Comparison of ENCODE assay signal across 1 cellular context in the genomic region with DNA sequence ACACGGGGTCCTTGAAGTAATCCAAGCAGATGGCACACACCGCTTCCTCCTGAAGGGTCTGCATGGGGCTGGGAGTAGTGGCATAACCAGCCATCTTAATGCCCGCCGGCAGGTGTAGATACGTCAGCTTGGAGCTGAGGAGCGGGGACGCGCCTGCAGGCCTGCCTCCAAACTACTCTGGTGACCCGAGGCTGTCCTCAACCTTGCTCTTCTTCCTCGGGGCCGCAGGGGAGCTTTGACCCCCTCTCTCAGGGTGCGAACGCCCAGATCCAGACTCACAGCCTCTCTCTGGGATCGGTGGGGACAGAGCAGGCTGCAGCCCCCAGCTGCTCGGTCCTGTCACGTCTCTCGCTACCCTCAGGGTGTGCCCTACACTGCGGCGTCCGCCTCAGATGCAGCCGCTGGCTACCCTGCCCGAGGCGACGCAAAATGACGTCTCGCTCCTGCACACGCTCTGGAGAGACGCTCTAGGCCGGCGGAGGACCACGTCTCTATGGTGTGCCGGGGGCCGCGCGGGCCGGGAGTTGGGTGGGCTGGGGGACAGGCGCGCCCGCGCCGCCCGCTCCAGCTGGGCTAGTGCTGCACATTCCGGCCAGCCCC.
TF ChIP-seq lines count a peak whose summit lies in the region.

A gene (minus strand): TSS at position 424 of the 600 bp plus-strand sequence. CDS start 330 bp downstream, at position 94.

TF ChIP-seq in HepG2, 621 proteins besides CTCF, POLR2A, EP300 and RAD21 (continued from another document):
- TF ChIP-seq, protein P1, sequence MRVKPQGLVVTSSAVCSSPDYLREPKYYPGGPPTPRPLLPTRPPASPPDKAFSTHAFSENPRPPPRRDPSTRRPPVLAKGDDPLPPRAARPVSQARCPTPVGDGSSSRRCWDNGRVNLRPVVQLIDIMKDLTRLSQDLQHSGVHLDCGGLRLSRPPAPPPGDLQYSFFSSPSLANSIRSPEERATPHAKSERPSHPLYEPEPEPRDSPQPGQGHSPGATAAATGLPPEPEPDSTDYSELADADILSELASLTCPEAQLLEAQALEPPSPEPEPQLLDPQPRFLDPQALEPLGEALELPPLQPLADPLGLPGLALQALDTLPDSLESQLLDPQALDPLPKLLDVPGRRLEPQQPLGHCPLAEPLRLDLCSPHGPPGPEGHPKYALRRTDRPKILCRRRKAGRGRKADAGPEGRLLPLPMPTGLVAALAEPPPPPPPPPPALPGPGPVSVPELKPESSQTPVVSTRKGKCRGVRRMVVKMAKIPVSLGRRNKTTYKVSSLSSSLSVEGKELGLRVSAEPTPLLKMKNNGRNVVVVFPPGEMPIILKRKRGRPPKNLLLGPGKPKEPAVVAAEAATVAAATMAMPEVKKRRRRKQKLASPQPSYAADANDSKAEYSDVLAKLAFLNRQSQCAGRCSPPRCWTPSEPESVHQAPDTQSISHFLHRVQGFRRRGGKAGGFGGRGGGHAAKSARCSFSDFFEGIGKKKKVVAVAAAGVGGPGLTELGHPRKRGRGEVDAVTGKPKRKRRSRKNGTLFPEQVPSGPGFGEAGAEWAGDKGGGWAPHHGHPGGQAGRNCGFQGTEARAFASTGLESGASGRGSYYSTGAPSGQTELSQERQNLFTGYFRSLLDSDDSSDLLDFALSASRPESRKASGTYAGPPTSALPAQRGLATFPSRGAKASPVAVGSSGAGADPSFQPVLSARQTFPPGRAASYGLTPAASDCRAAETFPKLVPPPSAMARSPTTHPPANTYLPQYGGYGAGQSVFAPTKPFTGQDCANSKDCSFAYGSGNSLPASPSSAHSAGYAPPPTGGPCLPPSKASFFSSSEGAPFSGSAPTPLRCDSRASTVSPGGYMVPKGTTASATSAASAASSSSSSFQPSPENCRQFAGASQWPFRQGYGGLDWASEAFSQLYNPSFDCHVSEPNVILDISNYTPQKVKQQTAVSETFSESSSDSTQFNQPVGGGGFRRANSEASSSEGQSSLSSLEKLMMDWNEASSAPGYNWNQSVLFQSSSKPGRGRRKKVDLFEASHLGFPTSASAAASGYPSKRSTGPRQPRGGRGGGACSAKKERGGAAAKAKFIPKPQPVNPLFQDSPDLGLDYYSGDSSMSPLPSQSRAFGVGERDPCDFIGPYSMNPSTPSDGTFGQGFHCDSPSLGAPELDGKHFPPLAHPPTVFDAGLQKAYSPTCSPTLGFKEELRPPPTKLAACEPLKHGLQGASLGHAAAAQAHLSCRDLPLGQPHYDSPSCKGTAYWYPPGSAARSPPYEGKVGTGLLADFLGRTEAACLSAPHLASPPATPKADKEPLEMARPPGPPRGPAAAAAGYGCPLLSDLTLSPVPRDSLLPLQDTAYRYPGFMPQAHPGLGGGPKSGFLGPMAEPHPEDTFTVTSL (CRISPR knock-in tag; IDR thresholded peaks at IDR 0.05; ENCODE audit: borderline replicate concordance), result peak; percentile 29; the same call in 1 of the 2 replicates
- TF ChIP-seq NFE2 (CRISPR knock-in tag; IDR thresholded peaks at IDR 0.05) (no peak), SRSF1 (optimal IDR thresholded peaks at IDR 0.05; ENCODE audit: low read depth, low read length) (no peak), ZNF33A (CRISPR knock-in tag; IDR thresholded peaks at IDR 0.05; ENCODE audit: borderline replicate concordance) (peak; percentile 5; the same call in 1 of the 2 replicates), TEAD2 (CRISPR knock-in tag; IDR thresholded peaks at IDR 0.05) (no peak), FOXO1 (CRISPR knock-in tag; IDR thresholded peaks at IDR 0.05) (peak; percentile 58; the same call in 1 of the 2 replicates), FOXA3 (CRISPR knock-in tag; IDR thresholded peaks at IDR 0.05) (peak; percentile 75), ZNF20 (CRISPR knock-in tag; IDR thresholded peaks at IDR 0.05) (no peak; the same call in 1 of the 2 replicates), CBFB (CRISPR knock-in tag; IDR thresholded peaks at IDR 0.05) (peak; percentile 84; the same call in 1 of the 2 replicates), MTF1 (CRISPR knock-in tag; IDR thresholded peaks at IDR 0.05) (peak; percentile 86; the same call in 1 of the 2 replicates), TEAD3 (CRISPR knock-in tag; optimal IDR thresholded peaks at IDR 0.05; ENCODE audit: borderline replicate concordance) (peak; percentile 79), ZNF451 (CRISPR knock-in tag; IDR thresholded peaks at IDR 0.05) (peak; percentile 73; the same call in 1 of the 2 replicates), CCDC6 (CRISPR knock-in tag; IDR thresholded peaks at IDR 0.05) (0 out of 2 replicates have a peak, but pooled peaks have one; percentile 25), KAT2B (IDR thresholded peaks at IDR 0.05; ENCODE audit: borderline replicate concordance, low read depth, low read length) (no peak), HDAC2 (CRISPR knock-in tag; IDR thresholded peaks at IDR 0.05) (peak; percentile 93), ZNF331 (CRISPR knock-in tag; IDR thresholded peaks at IDR 0.05) (peak; percentile 86), KLF6 (CRISPR knock-in tag; IDR thresholded peaks at IDR 0.05) (no peak; the same call in 1 of the 2 replicates), ZNF264 (CRISPR knock-in tag; IDR thresholded peaks at IDR 0.05) (no peak), ZNF431 (CRISPR knock-in tag; IDR thresholded peaks at IDR 0.05; ENCODE audit: borderline replicate concordance, low read depth) (no peak), ZNF547 (CRISPR knock-in tag; IDR thresholded peaks at IDR 0.05) (no peak; the same call in none of the 2 replicates), ZNF776 (CRISPR knock-in tag; IDR thresholded peaks at IDR 0.05) (no peak), BCL6 (CRISPR knock-in tag; IDR thresholded peaks at IDR 0.05) (peak; percentile 59), KDM3A (CRISPR knock-in tag; IDR thresholded peaks at IDR 0.05; ENCODE audit: low read depth) (no peak), KDM5B (CRISPR knock-in tag; IDR thresholded peaks at IDR 0.05; ENCODE audit: borderline replicate concordance) (0 out of 2 replicates have a peak, but pooled peaks have one; percentile 6), BHLHE40 (IDR thresholded peaks at IDR 0.05; ENCODE audit: low read length) (0 out of 2 replicates have a peak, but pooled peaks have one; percentile 33), ZFX (CRISPR knock-in tag; IDR thresholded peaks at IDR 0.05; ENCODE audit: low read depth) (peak; percentile 79; the same call in 1 of the 2 replicates), ZNF792 (CRISPR knock-in tag; IDR thresholded peaks at IDR 0.05) (peak; percentile 70; the same call in 1 of the 2 replicates), MYNN (CRISPR knock-in tag; IDR thresholded peaks at IDR 0.05; ENCODE audit: low read depth) (no peak), AGO2 (optimal IDR thresholded peaks at IDR 0.05; ENCODE audit: low read depth, low read length) (no peak)
- TF ChIP-seq, protein P2, sequence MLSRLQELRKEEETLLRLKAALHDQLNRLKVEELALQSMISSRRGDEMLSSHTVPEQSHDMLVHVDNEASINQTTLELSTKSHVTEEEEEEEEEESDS (CRISPR knock-in tag; IDR thresholded peaks at IDR 0.05; ENCODE audit: borderline replicate concordance), result 0 out of 2 replicates have a peak, but pooled peaks have one; percentile 41
- TF ChIP-seq, protein P3, sequence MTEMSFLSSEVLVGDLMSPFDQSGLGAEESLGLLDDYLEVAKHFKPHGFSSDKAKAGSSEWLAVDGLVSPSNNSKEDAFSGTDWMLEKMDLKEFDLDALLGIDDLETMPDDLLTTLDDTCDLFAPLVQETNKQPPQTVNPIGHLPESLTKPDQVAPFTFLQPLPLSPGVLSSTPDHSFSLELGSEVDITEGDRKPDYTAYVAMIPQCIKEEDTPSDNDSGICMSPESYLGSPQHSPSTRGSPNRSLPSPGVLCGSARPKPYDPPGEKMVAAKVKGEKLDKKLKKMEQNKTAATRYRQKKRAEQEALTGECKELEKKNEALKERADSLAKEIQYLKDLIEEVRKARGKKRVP (CRISPR knock-in tag; IDR thresholded peaks at IDR 0.05), result 0 out of 4 replicates have a peak, but pooled peaks of 1 of the 2 experiments have one; percentile 6
- TF ChIP-seq, protein P4, sequence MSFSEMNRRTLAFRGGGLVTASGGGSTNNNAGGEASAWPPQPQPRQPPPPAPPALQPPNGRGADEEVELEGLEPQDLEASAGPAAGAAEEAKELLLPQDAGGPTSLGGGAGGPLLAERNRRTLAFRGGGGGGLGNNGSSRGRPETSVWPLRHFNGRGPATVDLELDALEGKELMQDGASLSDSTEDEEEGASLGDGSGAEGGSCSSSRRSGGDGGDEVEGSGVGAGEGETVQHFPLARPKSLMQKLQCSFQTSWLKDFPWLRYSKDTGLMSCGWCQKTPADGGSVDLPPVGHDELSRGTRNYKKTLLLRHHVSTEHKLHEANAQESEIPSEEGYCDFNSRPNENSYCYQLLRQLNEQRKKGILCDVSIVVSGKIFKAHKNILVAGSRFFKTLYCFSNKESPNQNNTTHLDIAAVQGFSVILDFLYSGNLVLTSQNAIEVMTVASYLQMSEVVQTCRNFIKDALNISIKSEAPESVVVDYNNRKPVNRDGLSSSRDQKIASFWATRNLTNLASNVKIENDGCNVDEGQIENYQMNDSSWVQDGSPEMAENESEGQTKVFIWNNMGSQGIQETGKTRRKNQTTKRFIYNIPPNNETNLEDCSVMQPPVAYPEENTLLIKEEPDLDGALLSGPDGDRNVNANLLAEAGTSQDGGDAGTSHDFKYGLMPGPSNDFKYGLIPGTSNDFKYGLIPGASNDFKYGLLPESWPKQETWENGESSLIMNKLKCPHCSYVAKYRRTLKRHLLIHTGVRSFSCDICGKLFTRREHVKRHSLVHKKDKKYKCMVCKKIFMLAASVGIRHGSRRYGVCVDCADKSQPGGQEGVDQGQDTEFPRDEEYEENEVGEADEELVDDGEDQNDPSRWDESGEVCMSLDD (CRISPR knock-in tag; IDR thresholded peaks at IDR 0.05; ENCODE audit: borderline replicate concordance), result no peak
- TF ChIP-seq, protein P5, sequence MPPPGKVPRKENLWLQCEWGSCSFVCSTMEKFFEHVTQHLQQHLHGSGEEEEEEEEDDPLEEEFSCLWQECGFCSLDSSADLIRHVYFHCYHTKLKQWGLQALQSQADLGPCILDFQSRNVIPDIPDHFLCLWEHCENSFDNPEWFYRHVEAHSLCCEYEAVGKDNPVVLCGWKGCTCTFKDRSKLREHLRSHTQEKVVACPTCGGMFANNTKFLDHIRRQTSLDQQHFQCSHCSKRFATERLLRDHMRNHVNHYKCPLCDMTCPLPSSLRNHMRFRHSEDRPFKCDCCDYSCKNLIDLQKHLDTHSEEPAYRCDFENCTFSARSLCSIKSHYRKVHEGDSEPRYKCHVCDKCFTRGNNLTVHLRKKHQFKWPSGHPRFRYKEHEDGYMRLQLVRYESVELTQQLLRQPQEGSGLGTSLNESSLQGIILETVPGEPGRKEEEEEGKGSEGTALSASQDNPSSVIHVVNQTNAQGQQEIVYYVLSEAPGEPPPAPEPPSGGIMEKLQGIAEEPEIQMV (CRISPR knock-in tag; IDR thresholded peaks at IDR 0.05; ENCODE audit: low read depth), result peak; percentile 98
- TF ChIP-seq, protein P6, sequence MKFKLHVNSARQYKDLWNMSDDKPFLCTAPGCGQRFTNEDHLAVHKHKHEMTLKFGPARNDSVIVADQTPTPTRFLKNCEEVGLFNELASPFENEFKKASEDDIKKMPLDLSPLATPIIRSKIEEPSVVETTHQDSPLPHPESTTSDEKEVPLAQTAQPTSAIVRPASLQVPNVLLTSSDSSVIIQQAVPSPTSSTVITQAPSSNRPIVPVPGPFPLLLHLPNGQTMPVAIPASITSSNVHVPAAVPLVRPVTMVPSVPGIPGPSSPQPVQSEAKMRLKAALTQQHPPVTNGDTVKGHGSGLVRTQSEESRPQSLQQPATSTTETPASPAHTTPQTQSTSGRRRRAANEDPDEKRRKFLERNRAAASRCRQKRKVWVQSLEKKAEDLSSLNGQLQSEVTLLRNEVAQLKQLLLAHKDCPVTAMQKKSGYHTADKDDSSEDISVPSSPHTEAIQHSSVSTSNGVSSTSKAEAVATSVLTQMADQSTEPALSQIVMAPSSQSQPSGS (CRISPR knock-in tag; IDR thresholded peaks at IDR 0.05), result peak; percentile 74; the same call in 1 of the 2 replicates
- TF ChIP-seq, protein P7, sequence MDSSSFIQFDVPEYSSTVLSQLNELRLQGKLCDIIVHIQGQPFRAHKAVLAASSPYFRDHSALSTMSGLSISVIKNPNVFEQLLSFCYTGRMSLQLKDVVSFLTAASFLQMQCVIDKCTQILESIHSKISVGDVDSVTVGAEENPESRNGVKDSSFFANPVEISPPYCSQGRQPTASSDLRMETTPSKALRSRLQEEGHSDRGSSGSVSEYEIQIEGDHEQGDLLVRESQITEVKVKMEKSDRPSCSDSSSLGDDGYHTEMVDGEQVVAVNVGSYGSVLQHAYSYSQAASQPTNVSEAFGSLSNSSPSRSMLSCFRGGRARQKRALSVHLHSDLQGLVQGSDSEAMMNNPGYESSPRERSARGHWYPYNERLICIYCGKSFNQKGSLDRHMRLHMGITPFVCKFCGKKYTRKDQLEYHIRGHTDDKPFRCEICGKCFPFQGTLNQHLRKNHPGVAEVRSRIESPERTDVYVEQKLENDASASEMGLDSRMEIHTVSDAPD (CRISPR knock-in tag; IDR thresholded peaks at IDR 0.05), result 0 out of 2 replicates have a peak, but pooled peaks have one; percentile 69
- TF ChIP-seq, protein P8, sequence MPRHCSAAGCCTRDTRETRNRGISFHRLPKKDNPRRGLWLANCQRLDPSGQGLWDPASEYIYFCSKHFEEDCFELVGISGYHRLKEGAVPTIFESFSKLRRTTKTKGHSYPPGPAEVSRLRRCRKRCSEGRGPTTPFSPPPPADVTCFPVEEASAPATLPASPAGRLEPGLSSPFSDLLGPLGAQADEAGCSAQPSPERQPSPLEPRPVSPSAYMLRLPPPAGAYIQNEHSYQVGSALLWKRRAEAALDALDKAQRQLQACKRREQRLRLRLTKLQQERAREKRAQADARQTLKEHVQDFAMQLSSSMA (CRISPR knock-in tag; IDR thresholded peaks at IDR 0.05), result no peak
- TF ChIP-seq, protein P9, sequence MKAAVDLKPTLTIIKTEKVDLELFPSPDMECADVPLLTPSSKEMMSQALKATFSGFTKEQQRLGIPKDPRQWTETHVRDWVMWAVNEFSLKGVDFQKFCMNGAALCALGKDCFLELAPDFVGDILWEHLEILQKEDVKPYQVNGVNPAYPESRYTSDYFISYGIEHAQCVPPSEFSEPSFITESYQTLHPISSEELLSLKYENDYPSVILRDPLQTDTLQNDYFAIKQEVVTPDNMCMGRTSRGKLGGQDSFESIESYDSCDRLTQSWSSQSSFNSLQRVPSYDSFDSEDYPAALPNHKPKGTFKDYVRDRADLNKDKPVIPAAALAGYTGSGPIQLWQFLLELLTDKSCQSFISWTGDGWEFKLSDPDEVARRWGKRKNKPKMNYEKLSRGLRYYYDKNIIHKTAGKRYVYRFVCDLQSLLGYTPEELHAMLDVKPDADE (CRISPR knock-in tag; IDR thresholded peaks at IDR 0.05), result peak; percentile 30; the same call in 1 of the 2 replicates
- TF ChIP-seq, protein P10, sequence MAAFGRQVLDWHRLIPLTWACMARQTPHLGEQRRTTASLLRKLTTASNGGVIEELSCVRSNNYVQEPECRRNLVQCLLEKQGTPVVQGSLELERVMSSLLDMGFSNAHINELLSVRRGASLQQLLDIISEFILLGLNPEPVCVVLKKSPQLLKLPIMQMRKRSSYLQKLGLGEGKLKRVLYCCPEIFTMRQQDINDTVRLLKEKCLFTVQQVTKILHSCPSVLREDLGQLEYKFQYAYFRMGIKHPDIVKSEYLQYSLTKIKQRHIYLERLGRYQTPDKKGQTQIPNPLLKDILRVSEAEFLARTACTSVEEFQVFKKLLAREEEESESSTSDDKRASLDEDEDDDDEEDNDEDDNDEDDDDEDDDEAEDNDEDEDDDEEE (CRISPR knock-in tag; IDR thresholded peaks at IDR 0.05), result no peak; the same call in 1 of the 2 replicates
- TF ChIP-seq, protein P11, sequence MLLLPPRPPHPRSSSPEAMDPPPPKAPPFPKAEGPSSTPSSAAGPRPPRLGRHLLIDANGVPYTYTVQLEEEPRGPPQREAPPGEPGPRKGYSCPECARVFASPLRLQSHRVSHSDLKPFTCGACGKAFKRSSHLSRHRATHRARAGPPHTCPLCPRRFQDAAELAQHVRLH (CRISPR knock-in tag; IDR thresholded peaks at IDR 0.05; ENCODE audit: borderline replicate concordance, low read depth), result peak; percentile 46; the same call in 1 of the 2 replicates
